ENCODE assay signal across 11 cellular contexts in the genomic region with DNA sequence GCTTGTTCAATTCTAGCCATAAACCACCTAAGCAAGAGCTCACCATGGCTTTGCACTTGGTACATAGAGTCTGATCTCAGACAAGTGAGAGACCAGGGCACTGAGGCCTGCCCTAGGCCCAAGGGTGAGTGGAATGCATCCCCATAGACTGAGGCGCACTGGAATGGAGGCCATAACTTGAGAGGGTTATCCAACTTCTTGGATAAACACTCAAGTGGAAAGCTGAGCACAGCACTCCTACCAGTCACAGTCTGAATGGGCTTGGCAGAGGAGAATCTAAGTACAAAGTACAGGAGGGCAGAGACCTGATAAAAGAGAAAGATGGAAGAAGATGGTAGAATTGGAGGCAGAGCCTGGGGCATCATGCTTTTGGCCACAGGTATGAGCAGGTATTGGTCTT. TPM values are rescaled to one million over a fixed set of nuclear protein-coding genes. Genes with fewer than 3 reads are reported as not detected.
DNase-seq lines count a peak whose midpoint lies in the region; ATAC-seq and TF ChIP-seq lines count a peak whose summit lies in the region.
"Had no signal": no experiment of that assay in that cellular context is flagged by ENCODE, and none has a peak within 500 bp of the region (broad histone marks: within the 10 kb centered on the region; RNA-seq: fewer than 3 reads in every experiment).

No MANE protein-coding gene starts in this region.

- CTCF ChIA-PET in MCF 10A (lab: Yijun Ruan, JAX) = interaction anchor here (0.8 to 3.8 kb wide), 3 partner anchors 35 to 82 kb away, joined by 8 to 35 read pairs (median 10); no protein-coding TSS in a partner anchor

- no peak for TF ChIP-seq CTCF in MCF 10A (IDR thresholded peaks at IDR 0.05; ENCODE audit: unreplicated experiment)
- no peak for TF ChIP-seq CTCF in upper lobe of left lung (IDR thresholded peaks at IDR 0.05)

- H3K27ac Mint-ChIP-seq in MCF 10A (ENCODE audit: low read depth, unreplicated experiment) = peak overlapping the region; percentile 97

- H3K9me3 Mint-ChIP-seq in MCF 10A (ENCODE audit: unreplicated experiment) = peaks cover 7% of the 10 kb centered on the region

- intact Hi-C loops in right cardiac atrium (cut with DNase I) = loop anchor here in 2 of 4 donors (5.0 to 10.0 kb wide), 3 partner anchors 35 to 218 kb away; partner anchors contain the start of genes CFLAR (in 1 of the 2), HYCC2 (in 1 of the 2) and NDUFB3 (in 1 of the 2)
- intact Hi-C loops in Right ventricle myocardium superior (cut with DNase I) = loop anchor here (10.0 kb wide), 1 partner anchor 78 kb away; the partner anchor contains the start of genes HYCC2 and NDUFB3
- intact Hi-C loops in MCF 10A (cut with micrococcal nuclease) = no loop called here

- no peaks in the 10 kb centered on the region for H3K9me3 ChIP-seq in right cardiac atrium (ENCODE audit: control insufficient read depth, low read length)
- H3K9me3 ChIP-seq in muscle layer of duodenum (ENCODE audit: control insufficient read depth in 1 of 2, low read length in 2 of 2) = no peaks in the 10 kb centered on the region
- H3K9me3 ChIP-seq in upper lobe of left lung = no peaks in the 10 kb centered on the region

- H3K27me3 ChIP-seq in right cardiac atrium (ENCODE audit: control insufficient read depth, insufficient read depth) = no peaks in the 10 kb centered on the region
- no peaks in the 10 kb centered on the region for H3K27me3 ChIP-seq in muscle layer of duodenum (ENCODE audit: low read depth, low read length)
- H3K27me3 ChIP-seq in upper lobe of left lung = no peaks in the 10 kb centered on the region
- H3K27me3 ChIP-seq: dorsolateral prefrontal cortex had no signal

- no peak overlapping the region for H3K4me3 ChIP-seq in right cardiac atrium (ENCODE audit: low read length)
- no peak overlapping the region for H3K4me3 ChIP-seq in muscle layer of duodenum (ENCODE audit: low read depth in 1 of 2, low read length in 2 of 2)
- H3K4me3 ChIP-seq in upper lobe of left lung = no peak overlapping the region
- H3K4me3 ChIP-seq: dorsolateral prefrontal cortex, GM12878 had no signal

- ATAC-seq in right cardiac atrium (no peak), Right ventricle myocardium superior (ENCODE audit: poor library complexity) (no peak), upper lobe of left lung (ENCODE audit: low FRiP score in 2 of 2) (peak in 1 of 2 donors; percentile 67), HG03175 (IDR thresholded peaks at IDR 0.05; ENCODE audit: unreplicated experiment) (no peak), GM19351 (IDR thresholded peaks at IDR 0.05; ENCODE audit: unreplicated experiment) (no peak)

- peaks cover 78% of the 10 kb centered on the region for H3K36me3 Mint-ChIP-seq in MCF 10A (ENCODE audit: insufficient read depth, unreplicated experiment)

- POLR2A ChIA-PET in MCF 10A (lab: Yijun Ruan, JAX) = interaction anchor here (12.7 kb wide), 1 partner anchor 36 kb away, joined by 198 read pairs; the partner anchor contains the start of gene CFLAR

- H3K4me1 ChIP-seq in right cardiac atrium (ENCODE audit: control insufficient read depth, insufficient read depth, low read length) = peaks cover 16% of the 10 kb centered on the region
- H3K4me1 ChIP-seq in muscle layer of duodenum (ENCODE audit: control insufficient read depth in 1 of 2, insufficient read depth in 2 of 2, low read length in 2 of 2) = peaks cover 20 to 21% of the 10 kb centered on the region in 2 donors
- peaks cover 70 to 91% (median 78%) of the 10 kb centered on the region in 4 donors for H3K4me1 ChIP-seq in upper lobe of left lung
- H3K4me1 ChIP-seq: parathyroid adenoma had no signal

- peak in 1 of 4 donors; percentile 68 for TF ChIP-seq EP300 in upper lobe of left lung (IDR thresholded peaks at IDR 0.05)

- H3K4me1 Mint-ChIP-seq in MCF 10A (ENCODE audit: insufficient read depth, unreplicated experiment) = peaks cover 45% of the 10 kb centered on the region

- DNase-seq in right cardiac atrium (no peak), Right ventricle myocardium superior (no peak), MCF 10A (ENCODE audit: unreplicated experiment) (no peak), upper lobe of left lung (peak in 1 of 2 donors; percentile 66), OCI-M1 (lab: John Stamatoyannopoulos, UW) (no peak)
- DNase-seq: dorsolateral prefrontal cortex had no signal

- H3K4me3 Mint-ChIP-seq in MCF 10A (ENCODE audit: unreplicated experiment) = no peak overlapping the region

- H3K27ac ChIP-seq in right cardiac atrium (ENCODE audit: low read length) (peak overlapping the region; percentile 5), muscle layer of duodenum (ENCODE audit: low read length) (peak overlapping the region; percentile 81), upper lobe of left lung (peak overlapping the region; percentile 70 to 90 (median 80))

- no TSS peak for BruUV-seq in MCF 10A (replicated peaks; lab: Mats Ljungman, UMichigan)

- TF ChIP-seq POLR2A in upper lobe of left lung (IDR thresholded peaks at IDR 0.05) = peak in 1 of 4 donors; percentile 25

- 96% methylated on average over 1 of the region's 1 CpG for WGBS in right cardiac atrium
- WGBS in upper lobe of left lung, 2 donors = 79 to 86% methylated on average over 1 of the region's 1 CpG

- H3K27me3 Mint-ChIP-seq in MCF 10A (ENCODE audit: insufficient read depth, unreplicated experiment) = no peaks in the 10 kb centered on the region

- H3K36me3 ChIP-seq in muscle layer of duodenum (ENCODE audit: control insufficient read depth in 1 of 2, insufficient read depth in 2 of 2, low read length in 2 of 2) (peaks cover 33 to 58% of the 10 kb centered on the region in 2 donors), upper lobe of left lung (peaks cover 29 to 97% (median 74%) of the 10 kb centered on the region in 4 donors)

RNA-seq across cellular contexts. Expression of gene CASP10, which starts 30.4 kb away (rescaled TPM):
- total RNA-seq in right cardiac atrium (1 to 10 TPM; 5.3 to 6.8 (median 5.8) TPM), Right ventricle myocardium superior (5.4 TPM), MCF 10A (2022) (0.19 and 0.27 TPM in 2 replicates), upper lobe of left lung (10 to 100 TPM; 21.1 to 67.1 (median 29.9) TPM)
- 3.6 TPM for polyA plus RNA-seq in right cardiac atrium

RNA-seq across cellular contexts. Expression of gene CFLAR, which starts 36.6 kb away (rescaled TPM):
- total RNA-seq in right cardiac atrium = 100 to 1,000 TPM; 232 to 310 (median 267) TPM
- 134 TPM for polyA plus RNA-seq in right cardiac atrium
- 251 TPM for total RNA-seq in Right ventricle myocardium superior
- total RNA-seq in MCF 10A (2022) = 69.2 and 70.1 TPM in 2 replicates
- total RNA-seq in upper lobe of left lung = 1,000 to 10,000 TPM in 1 of 6 donors, 100 to 1,000 TPM in 5; 263 to 1,189 (median 435) TPM

Comparison
In these comparisons a context has a peak if more than half of its experiments do, and no peak if none do; other contexts are left out.
1. H3K27ac ChIP-seq: peak in every context shown above with its lines; median percentile 81 in muscle layer of duodenum; 80 in upper lobe of left lung; 5 in right cardiac atrium.